1 cellular context compared by ENCODE assay signal in the genomic region with DNA sequence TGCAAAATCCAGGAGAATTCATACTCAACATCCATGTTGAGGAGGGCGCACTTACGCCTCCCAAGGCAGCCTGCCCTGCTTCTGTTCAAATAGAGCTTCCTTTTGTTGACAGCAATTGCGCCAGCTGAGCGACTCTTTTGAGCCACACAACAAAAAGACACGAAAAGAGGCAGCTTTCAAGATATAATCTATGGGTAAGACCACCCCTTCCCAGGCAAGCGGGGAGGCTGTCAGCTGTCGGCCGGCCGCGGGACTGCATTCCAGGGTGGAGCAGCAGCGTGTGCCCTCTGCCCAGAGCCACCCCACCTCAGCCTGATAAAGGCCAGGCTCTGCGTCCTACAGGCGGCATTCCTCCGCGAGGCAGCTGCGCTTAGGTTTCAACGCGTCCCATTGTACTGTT.
TF ChIP-seq lines count a peak whose summit lies in the region.

No MANE protein-coding gene starts in this region.

TF ChIP-seq in SK-N-SH, 30 proteins besides CTCF, POLR2A, EP300 and RAD21 (continued from another document):
- TF ChIP-seq, protein P1, sequence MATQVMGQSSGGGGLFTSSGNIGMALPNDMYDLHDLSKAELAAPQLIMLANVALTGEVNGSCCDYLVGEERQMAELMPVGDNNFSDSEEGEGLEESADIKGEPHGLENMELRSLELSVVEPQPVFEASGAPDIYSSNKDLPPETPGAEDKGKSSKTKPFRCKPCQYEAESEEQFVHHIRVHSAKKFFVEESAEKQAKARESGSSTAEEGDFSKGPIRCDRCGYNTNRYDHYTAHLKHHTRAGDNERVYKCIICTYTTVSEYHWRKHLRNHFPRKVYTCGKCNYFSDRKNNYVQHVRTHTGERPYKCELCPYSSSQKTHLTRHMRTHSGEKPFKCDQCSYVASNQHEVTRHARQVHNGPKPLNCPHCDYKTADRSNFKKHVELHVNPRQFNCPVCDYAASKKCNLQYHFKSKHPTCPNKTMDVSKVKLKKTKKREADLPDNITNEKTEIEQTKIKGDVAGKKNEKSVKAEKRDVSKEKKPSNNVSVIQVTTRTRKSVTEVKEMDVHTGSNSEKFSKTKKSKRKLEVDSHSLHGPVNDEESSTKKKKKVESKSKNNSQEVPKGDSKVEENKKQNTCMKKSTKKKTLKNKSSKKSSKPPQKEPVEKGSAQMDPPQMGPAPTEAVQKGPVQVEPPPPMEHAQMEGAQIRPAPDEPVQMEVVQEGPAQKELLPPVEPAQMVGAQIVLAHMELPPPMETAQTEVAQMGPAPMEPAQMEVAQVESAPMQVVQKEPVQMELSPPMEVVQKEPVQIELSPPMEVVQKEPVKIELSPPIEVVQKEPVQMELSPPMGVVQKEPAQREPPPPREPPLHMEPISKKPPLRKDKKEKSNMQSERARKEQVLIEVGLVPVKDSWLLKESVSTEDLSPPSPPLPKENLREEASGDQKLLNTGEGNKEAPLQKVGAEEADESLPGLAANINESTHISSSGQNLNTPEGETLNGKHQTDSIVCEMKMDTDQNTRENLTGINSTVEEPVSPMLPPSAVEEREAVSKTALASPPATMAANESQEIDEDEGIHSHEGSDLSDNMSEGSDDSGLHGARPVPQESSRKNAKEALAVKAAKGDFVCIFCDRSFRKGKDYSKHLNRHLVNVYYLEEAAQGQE (IDR thresholded peaks at IDR 0.05; ENCODE audit: low read depth, low read length): no peak
